Comparison of ENCODE assay signal across 8 cellular contexts in genomic region chr11:129117595-129118350, GRCh38.
DNase-seq lines count a peak whose midpoint lies in the region; ATAC-seq, FAIRE-seq and TF ChIP-seq lines count a peak whose summit lies in the region.

No MANE protein-coding gene starts in this region.

- TF ChIP-seq CTCF in LNCaP clone FGC (IDR thresholded peaks at IDR 0.05; ENCODE audit: control insufficient read depth, extremely low read depth, insufficient read depth) (peak; percentile 84), RWPE1 (conservative IDR thresholded peaks at IDR 0.05; ENCODE audit: low read depth) (peak; percentile 91), GM12878 (IDR thresholded peaks at IDR 0.05 in 2 of 3, conservative IDR thresholded peaks at IDR 0.05 in 1 of 3; ENCODE audit: control insufficient read depth in 2 of 3, extremely low read depth in 1 of 3, insufficient read depth in 1 of 3, low read depth in 3 of 3, low read length in 3 of 3) (peak; percentile 74 to 97 (median 81); a peak in 5 of 6 replicates)

- no peak overlapping the region for H2AFZ ChIP-seq in GM12878 (ENCODE audit: control insufficient read depth, low read depth, low read length)

- H3K27me3 ChIP-seq in GM12878 (replicated peaks in 1 of 2; ENCODE audit: control insufficient read depth in 2 of 2, insufficient read depth in 2 of 2, low read length in 1 of 2), result no peaks in the 10 kb centered on the region

- CTCF ChIA-PET in RWPE1 (lab: Yijun Ruan, JAX), result interaction anchor here (0.6 to 2.6 kb wide), 3 partner anchors 211 to 240 kb away, joined by 4 to 19 read pairs (median 4); no protein-coding TSS in a partner anchor
- CTCF ChIA-PET in GM12878 (lab: Yijun Ruan, JAX), result interaction anchor here (0.6 to 3.1 kb wide), 11 partner anchors 13 to 636 kb away, joined by 3 to 47 read pairs (median 4); no protein-coding TSS in a partner anchor

- no peak for TF ChIP-seq POLR2A in GM12878 (IDR thresholded peaks at IDR 0.05; ENCODE audit: low read depth, low read length)

- no peak overlapping the region for H3K9ac ChIP-seq in GM12878 (ENCODE audit: control insufficient read depth, insufficient read depth, low read length)

- RAD21 ChIA-PET in GM12878 (lab: Charles Lee; ENCODE audit: unreplicated experiment), result interaction anchor here (1.1 to 2.4 kb wide), 2 partner anchors 161 to 214 kb away, joined by 3 to 21 read pairs; no protein-coding TSS in a partner anchor

- BruUV-seq in GM12878 (replicated peaks; lab: Mats Ljungman, UMichigan), result no TSS peak

- TF ChIP-seq RAD21 in GM12878 (IDR thresholded peaks at IDR 0.05; ENCODE audit: insufficient read depth, low read depth, low read length), result peak; percentile 92

- no peak for TF ChIP-seq EP300 in GM12878 (IDR thresholded peaks at IDR 0.05; ENCODE audit: borderline replicate concordance in 1 of 2, control insufficient read depth in 1 of 2, low read depth in 2 of 2, low read length in 2 of 2)

- SMC1A ChIA-PET in GM12878 (lab: Charles Lee; ENCODE audit: uncharacterized antibody, unreplicated experiment), result interaction anchor here (0.9 to 2.6 kb wide), 7 partner anchors 15 to 216 kb away, joined by 3 to 18 read pairs (median 3); no protein-coding TSS in a partner anchor

- POLR2A ChIA-PET in RWPE1 (lab: Yijun Ruan, JAX; ENCODE audit: low non-redundant PET) (no interaction called here), GM12878 (lab: Charles Lee) (no interaction called here)

- no peak overlapping the region for H3K4me3 ChIP-seq in LNCaP clone FGC (ENCODE audit: low read depth, low read length)
- no peak overlapping the region for H3K4me3 ChIP-seq in GM12878

- H3K4me2 ChIP-seq in GM12878 (ENCODE audit: control insufficient read depth, insufficient read depth), result no peak overlapping the region

- WGBS in GM12878 (ENCODE audit: insufficient coverage, insufficient replicate concordance, low lambda C conversion rate, missing lambda C conversion rate), result 8% methylated on average over 6 of the region's 6 CpGs

- no peaks in the 10 kb centered on the region for H3K79me2 ChIP-seq in GM12878 (ENCODE audit: control insufficient read depth, insufficient read depth, low read length)

- H3K4me1 ChIP-seq in GM12878 (ENCODE audit: control insufficient read depth, insufficient read depth, low read length), result no peaks in the 10 kb centered on the region

- ATAC-seq in GM19463 (IDR thresholded peaks at IDR 0.05; ENCODE audit: unreplicated experiment) (peak; percentile 69), GM12878 (peak; percentile 71), HG02763 (IDR thresholded peaks at IDR 0.05; ENCODE audit: unreplicated experiment) (no peak)

- in situ Hi-C loops in GM12878 (cut with MboI), result loop anchor here (10.0 kb wide), 1 partner anchor 627 kb away; no protein-coding TSS in a partner anchor

- FAIRE-seq in GM12878 (lab: Jason Lieb, UNC), result peak; percentile 84

- H3K9me3 ChIP-seq in GM12878 (replicated peaks; ENCODE audit: control insufficient read depth, insufficient read depth, low read length), result no peaks in the 10 kb centered on the region

- DNase-seq in DMS53 (lab: John Stamatoyannopoulos, UW) (peak; percentile 80), LNCaP clone FGC (ENCODE audit: low read depth) (no peak), RWPE1 (ENCODE audit: low spot score) (peak; percentile 59), GM12878 (ENCODE audit: low read depth, low spot score) (no peak), iPS-NIHi7 (ENCODE audit: extremely low spot score) (peak; percentile 64)
- peak; percentile 2 to 10 (median 6) for DNase-seq in stimulated activated CD4-positive, alpha-beta T cell treated with anti-CD3 and anti-CD28 coated beads, Interleukin-1b, Interleukin-23, amount 100 ng/mL, for 24 hours (ENCODE audit: low read depth in 4 of 4, low spot score in 1 of 4)

- intact Hi-C loops in GM12878 (cut with micrococcal nuclease; ENCODE audit: unreplicated experiment), result loop anchor here (1.0 to 10.0 kb wide), 6 partner anchors 120 to 633 kb away; no protein-coding TSS in a partner anchor

- H4K20me1 ChIP-seq in GM12878 (ENCODE audit: control insufficient read depth, insufficient read depth), result no peaks in the 10 kb centered on the region

- no peaks in the 10 kb centered on the region for H3K36me3 ChIP-seq in GM12878 (ENCODE audit: control insufficient read depth in 2 of 2, insufficient read depth in 2 of 2, low read length in 1 of 2)

- H3K27ac ChIP-seq in RWPE1 (no peak overlapping the region), GM12878 (ENCODE audit: control insufficient read depth, insufficient read depth) (no peak overlapping the region)

TF ChIP-seq in GM12878, 131 proteins besides CTCF, POLR2A, EP300 and RAD21:
- TF ChIP-seq MXI1 (IDR thresholded peaks at IDR 0.05; ENCODE audit: low read depth, low read length), result no peak
- TF ChIP-seq TCF12 (IDR thresholded peaks at IDR 0.05; ENCODE audit: low read depth, low read length), result no peak
- TF ChIP-seq SMC3 (IDR thresholded peaks at IDR 0.05; ENCODE audit: borderline replicate concordance, low read length), result peak; percentile 91
TF ChIP-seq in GM12878: peak in this region for 1.

Comparison
In these comparisons a context has a peak if more than half of its experiments do, and no peak if none do; other contexts are left out.
1. DNase-seq: peak in DMS53 (single experiment), RWPE1 (single experiment), iPS-NIHi7 (single experiment) and stimulated activated CD4-positive, alpha-beta T cell treated with anti-CD3 and anti-CD28 coated beads, Interleukin-1b, Interleukin-23, amount 100 ng/mL, for 24 hours (4 of 4); none in LNCaP clone FGC (single experiment) and GM12878 (single experiment).
2. Peak in every context shown above with its lines, with median percentiles within 50 percentile points of each other: CTCF ChIP-seq.